ENCODE assay signal across 21 cellular contexts in genomic region chr5:4124201-4124852, GRCh38.
DNase-seq lines count a peak whose midpoint lies in the region; ATAC-seq and TF ChIP-seq lines count a peak whose summit lies in the region.
"Had no signal": no experiment of that assay in that cellular context is flagged by ENCODE, and none has a peak within 500 bp of the region (broad histone marks: within the 10 kb centered on the region; RNA-seq: fewer than 3 reads in every experiment).

No MANE protein-coding gene starts in this region.

- H3K27ac Mint-ChIP-seq in activated CD8-positive, alpha-beta T cell treated with anti-CD3 and anti-CD28 coated beads for 36 hours: no peak overlapping the region
- no peak overlapping the region for H3K27ac Mint-ChIP-seq in chondrocyte (ENCODE audit: unreplicated experiment)
- H3K27ac Mint-ChIP-seq: CD4-positive, CD25-positive, alpha-beta regulatory T cell; IgD-negative memory B cell had no signal

- H2BK15ac ChIP-seq in mesendoderm (replicated peaks; ENCODE audit: low read depth): no peak overlapping the region

- no peaks in the 10 kb centered on the region for H3K27me3 ChIP-seq in DND-41 (ENCODE audit: insufficient read depth, low read length, poor library complexity)
- no peaks in the 10 kb centered on the region for H3K27me3 ChIP-seq in WERI-Rb-1 (ENCODE audit: insufficient read depth, low read depth, severe bottlenecking)
- H3K27me3 ChIP-seq in mesendoderm (ENCODE audit: insufficient read depth, low read length, poor library complexity): no peaks in the 10 kb centered on the region
- H3K27me3 ChIP-seq: BLaER1 had no signal

- H3K56ac ChIP-seq in mesendoderm (ENCODE audit: low read length): no peak overlapping the region

- CTCF ChIA-PET in activated CD8-positive, alpha-beta T cell treated with anti-CD3 and anti-CD28 coated beads for 36 hours (lab: Charles Lee): no interaction called here

- H3K23ac ChIP-seq in mesendoderm (ENCODE audit: low read length): no peak overlapping the region

- H3K4me3 Mint-ChIP-seq in activated CD8-positive, alpha-beta T cell treated with anti-CD3 and anti-CD28 coated beads for 36 hours: no peak overlapping the region
- no peak overlapping the region for H3K4me3 Mint-ChIP-seq in chondrocyte (ENCODE audit: unreplicated experiment)
- H3K4me3 Mint-ChIP-seq: CD4-positive, CD25-positive, alpha-beta regulatory T cell; IgD-negative memory B cell had no signal

- H3K4me1 ChIP-seq in DND-41 (ENCODE audit: insufficient read depth, low read length) (peaks cover 23% of the 10 kb centered on the region), mesendoderm (ENCODE audit: control insufficient read depth, low read depth, low read length) (peaks cover 2% of the 10 kb centered on the region)
- H3K4me1 ChIP-seq: BLaER1, HAP-1 had no signal

- no peak overlapping the region for H2BK120ac ChIP-seq in mesendoderm (ENCODE audit: low read depth, low read length)

- peaks cover 8% of the 10 kb centered on the region for H3K9me3 ChIP-seq in DND-41 (ENCODE audit: insufficient read depth, low read length, severe bottlenecking)
- H3K9me3 ChIP-seq in WERI-Rb-1 (ENCODE audit: severe bottlenecking): peaks cover 11% of the 10 kb centered on the region
- H3K9me3 ChIP-seq: HAP-1 had no signal

- H3K36me3 ChIP-seq in DND-41 (ENCODE audit: insufficient read depth, low read length): 0 out of 2 replicates have a peak, but pooled peaks cover 2% of the 10 kb centered on the region
- H3K36me3 ChIP-seq in WERI-Rb-1: no peaks in the 10 kb centered on the region
- no peaks in the 10 kb centered on the region for H3K36me3 ChIP-seq in mesendoderm (ENCODE audit: control insufficient read depth, insufficient read depth, low read length)
- H3K36me3 ChIP-seq: BLaER1, HAP-1 had no signal

- H4K20me1 ChIP-seq in DND-41 (ENCODE audit: insufficient read depth, low read length): no peaks in the 10 kb centered on the region
- H4K20me1 ChIP-seq: BLaER1 had no signal

- WGBS in mesendoderm (ENCODE audit: extremely low coverage, insufficient coverage, low lambda C conversion rate): no CpG with 5 or more reads among the region's 4 CpGs

- POLR2A ChIA-PET in activated CD8-positive, alpha-beta T cell treated with anti-CD3 and anti-CD28 coated beads for 36 hours (lab: Charles Lee): no interaction called here

- no peak overlapping the region for H4K5ac ChIP-seq in mesendoderm (ENCODE audit: low read length)

- H3K4me3 ChIP-seq in DND-41 (ENCODE audit: low read depth in 1 of 2, low read length in 2 of 2) (peak overlapping the region in 1 of 2 experiments; percentile 31; a peak in 2 of 4 replicates), WERI-Rb-1 (ENCODE audit: low read depth, low read length) (no peak overlapping the region), mesendoderm (ENCODE audit: low read length) (no peak overlapping the region)
- H3K4me3 ChIP-seq: BLaER1, HAP-1 had no signal

- peak overlapping the region; percentile 63 for H2AFZ ChIP-seq in DND-41 (ENCODE audit: low read depth, low read length)

- no peaks in the 10 kb centered on the region for H3K36me3 Mint-ChIP-seq in activated CD8-positive, alpha-beta T cell treated with anti-CD3 and anti-CD28 coated beads for 36 hours (ENCODE audit: low read depth)
- no peaks in the 10 kb centered on the region for H3K36me3 Mint-ChIP-seq in chondrocyte (ENCODE audit: low read depth)
- H3K36me3 Mint-ChIP-seq: CD4-positive, CD25-positive, alpha-beta regulatory T cell; IgD-negative memory B cell had no signal

- H3K79me2 ChIP-seq in DND-41 (ENCODE audit: insufficient read depth, low read length) (no peaks in the 10 kb centered on the region), mesendoderm (ENCODE audit: control insufficient read depth, insufficient read depth, low read length) (no peaks in the 10 kb centered on the region)

- H4K8ac ChIP-seq in mesendoderm (ENCODE audit: low read depth, low read length): no peak overlapping the region

- peak overlapping the region; percentile 52 for H3K9ac ChIP-seq in DND-41 (ENCODE audit: low read depth, low read length)
- no peak overlapping the region for H3K9ac ChIP-seq in mesendoderm (ENCODE audit: low read length)
- H3K9ac ChIP-seq: BLaER1 had no signal

- H2BK5ac ChIP-seq in mesendoderm (ENCODE audit: low read length): no peak overlapping the region

- H2AK5ac ChIP-seq in mesendoderm (ENCODE audit: low read length): no peak overlapping the region

- ATAC-seq in DND-41 (ENCODE audit: insufficient read depth, low read depth): peak; percentile 95
- ATAC-seq in activated CD8-positive, alpha-beta T cell treated with anti-CD3 and anti-CD28 coated beads for 36 hours: no peak
- ATAC-seq: Panc1 had no signal

- H3K4me2 ChIP-seq in DND-41 (ENCODE audit: insufficient read depth, low read length): peak overlapping the region; percentile 62
- H3K4me2 ChIP-seq in mesendoderm (ENCODE audit: low read length): no peak overlapping the region
- H3K4me2 ChIP-seq: BLaER1 had no signal

- peak overlapping the region; percentile 36 for H3K4ac ChIP-seq in mesendoderm (ENCODE audit: low read depth, low read length)

- peak; percentile 60 for DNase-seq in DND-41
- DNase-seq in H4 (ENCODE audit: low spot score): peak; percentile 23
- peak; percentile 40 for DNase-seq in WERI-Rb-1
- peak; percentile 58 for DNase-seq in mesendoderm
- DNase-seq in activated CD8-positive, alpha-beta T cell treated with anti-CD3 and anti-CD28 coated beads for 36 hours: no peak
- DNase-seq in RPMI8226: no peak
- no peak for DNase-seq in chondrocyte (ENCODE audit: low spot score)
- DNase-seq: CD4-positive, CD25-positive, alpha-beta regulatory T cell; Kasumi-1; MV-4-11; NCI-H1105; NCI-H1436 treated with DMSO at 0.1 percent for 48 hours; NCI-H187 treated with DMSO at 0.1 percent for 48 hours; NCI-H2227 treated with DMSO at 0.1 percent for 48 hours; NCI-H526 treated with DMSO at 0.1 percent for 48 hours; SHP77 treated with DMSO at 0.1 percent for 48 hours had no signal

- H3K4me1 Mint-ChIP-seq in activated CD8-positive, alpha-beta T cell treated with anti-CD3 and anti-CD28 coated beads for 36 hours (ENCODE audit: low read depth): no peaks in the 10 kb centered on the region
- no peaks in the 10 kb centered on the region for H3K4me1 Mint-ChIP-seq in chondrocyte (ENCODE audit: low read depth)
- H3K4me1 Mint-ChIP-seq: CD4-positive, CD25-positive, alpha-beta regulatory T cell; IgD-negative memory B cell had no signal

- H3K18ac ChIP-seq in mesendoderm (ENCODE audit: low read length): no peak overlapping the region

- H3K27ac ChIP-seq in DND-41 (ENCODE audit: low read length): peak overlapping the region; percentile 87
- no peak overlapping the region for H3K27ac ChIP-seq in WERI-Rb-1
- H3K27ac ChIP-seq in mesendoderm (ENCODE audit: low read depth, low read length): no peak overlapping the region
- H3K27ac ChIP-seq: BLaER1, HL-60 had no signal

- intact Hi-C loops in activated CD8-positive, alpha-beta T cell treated with anti-CD3 and anti-CD28 coated beads for 36 hours (cut with micrococcal nuclease): no loop called here

- H3K79me1 ChIP-seq in mesendoderm (ENCODE audit: low read length): no peaks in the 10 kb centered on the region

- H3K27me3 Mint-ChIP-seq in activated CD8-positive, alpha-beta T cell treated with anti-CD3 and anti-CD28 coated beads for 36 hours: no peaks in the 10 kb centered on the region
- H3K27me3 Mint-ChIP-seq in chondrocyte (ENCODE audit: low read depth): no peaks in the 10 kb centered on the region
- H3K27me3 Mint-ChIP-seq: IgD-negative memory B cell had no signal

- peaks cover 3% of the 10 kb centered on the region for H3K9me3 Mint-ChIP-seq in activated CD8-positive, alpha-beta T cell treated with anti-CD3 and anti-CD28 coated beads for 36 hours
- peaks cover 28% of the 10 kb centered on the region for H3K9me3 Mint-ChIP-seq in chondrocyte (ENCODE audit: low read depth)

- TF ChIP-seq CTCF in DND-41 (IDR thresholded peaks at IDR 0.05; ENCODE audit: borderline replicate concordance, extremely low read depth, low read length, poor library complexity, severe bottlenecking) (peak; percentile 14), WERI-Rb-1 (IDR thresholded peaks at IDR 0.05; ENCODE audit: low read depth, low read length) (no peak), chondrocyte (IDR thresholded peaks at IDR 0.05) (no peak)
- TF ChIP-seq CTCF in activated CD8-positive, alpha-beta T cell treated with anti-CD3 and anti-CD28 coated beads for 36 hours (IDR thresholded peaks at IDR 0.05): no peak

Comparison
In these comparisons a context has a peak if more than half of its experiments do, and no peak if none do; other contexts are left out.
1. DNase-seq: peak in DND-41 (single experiment), H4 (single experiment), WERI-Rb-1 (single experiment) and mesendoderm (single experiment); none in activated CD8-positive, alpha-beta T cell treated with anti-CD3 and anti-CD28 coated beads for 36 hours (single experiment), RPMI8226 (single experiment) and chondrocyte (single experiment).